In the genomic region with DNA sequence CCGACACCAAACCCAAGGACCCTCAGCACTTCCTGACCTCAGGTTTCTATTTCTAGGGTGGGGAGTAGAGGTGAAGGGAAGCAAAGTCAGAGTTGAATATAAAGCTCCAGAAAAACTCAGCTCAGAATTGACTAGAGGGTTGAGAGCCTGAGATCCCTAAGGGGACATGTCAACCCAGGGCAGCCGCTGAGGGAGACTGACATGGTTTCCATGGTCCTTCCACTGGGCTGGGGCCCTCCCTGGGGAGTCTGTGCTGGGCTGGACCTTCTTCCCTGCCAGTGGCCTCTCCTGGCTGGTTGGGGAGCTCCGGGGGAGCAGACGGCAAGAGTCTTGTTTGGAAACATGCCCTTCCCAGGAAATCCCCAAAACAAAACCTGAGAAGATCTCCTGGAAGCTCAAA, we compare ENCODE assay signal across 10 cellular contexts.
DNase-seq lines count a peak whose midpoint lies in the region; ATAC-seq and TF ChIP-seq lines count a peak whose summit lies in the region.
"Had no signal": no experiment of that assay in that cellular context is flagged by ENCODE, and none has a peak within 500 bp of the region (broad histone marks: within the 10 kb centered on the region; RNA-seq: fewer than 3 reads in every experiment).

No MANE protein-coding gene starts in this region.

- H3K4me1 ChIP-seq in CD4-positive, alpha-beta memory T cell (ENCODE audit: insufficient read depth, low read length): peaks cover 32% of the 10 kb centered on the region
- H3K4me1 ChIP-seq in heart left ventricle (peaks cover 0 to 82% (median 46%) of the 10 kb centered on the region in 12 donors), prostate gland (replicated peaks) (no peaks in the 10 kb centered on the region)

- ATAC-seq in heart left ventricle: no peak
- no peak for ATAC-seq in GM18511 (IDR thresholded peaks at IDR 0.05; ENCODE audit: unreplicated experiment)

- H3K4me1 Mint-ChIP-seq in CD4-positive, alpha-beta memory T cell: peaks cover 19 to 50% (median 30%) of the 10 kb centered on the region in 4 donors
- H3K4me1 Mint-ChIP-seq in T-helper 2 cell treated with Interferon-gamma antibody and Interleukin-4, amounts not matched to agents 5 μg/mL and 100 μg/mL, for 36 hours (ENCODE audit: low read depth): peaks cover 44% of the 10 kb centered on the region

- peak overlapping the region in 6 of 8 donors; percentile 77 to 94 (median 87) for H3K4me3 Mint-ChIP-seq in CD4-positive, alpha-beta memory T cell
- H3K4me3 Mint-ChIP-seq in T-helper 2 cell treated with Interferon-gamma antibody and Interleukin-4, amounts not matched to agents 5 μg/mL and 100 μg/mL, for 36 hours: peak overlapping the region; percentile 79

- peak overlapping the region; percentile 42 for H3K27ac ChIP-seq in CD4-positive, alpha-beta memory T cell (ENCODE audit: low read depth, low read length)
- H3K27ac ChIP-seq in heart left ventricle (peak overlapping the region; percentile 3 to 98 (median 60)), prostate gland (peak overlapping the region; percentile 30 to 41)

- no peak overlapping the region for H3K4me3 ChIP-seq in CD4-positive, alpha-beta memory T cell (ENCODE audit: low read length in 2 of 2)
- peak overlapping the region in 1 of 12 donors; percentile 48 for H3K4me3 ChIP-seq in heart left ventricle
- H3K4me3 ChIP-seq in prostate gland: no peak overlapping the region

- TF ChIP-seq POLR2A in heart left ventricle (IDR thresholded peaks at IDR 0.05): no peak
- TF ChIP-seq POLR2A in prostate gland (IDR thresholded peaks at IDR 0.05): no peak

- TF ChIP-seq CTCF in heart left ventricle (IDR thresholded peaks at IDR 0.05) (no peak), prostate gland (IDR thresholded peaks at IDR 0.05) (no peak)

- no peaks in the 10 kb centered on the region for H3K27me3 ChIP-seq in CD4-positive, alpha-beta memory T cell (ENCODE audit: insufficient read depth, low read length)
- H3K27me3 ChIP-seq in heart left ventricle (no peaks in the 10 kb centered on the region), prostate gland (replicated peaks; ENCODE audit: insufficient read depth) (no peaks in the 10 kb centered on the region)

- H3K27ac Mint-ChIP-seq in CD4-positive, alpha-beta memory T cell: peak overlapping the region; percentile 77 to 92 (median 88)
- H3K27ac Mint-ChIP-seq in T-helper 2 cell treated with Interferon-gamma antibody and Interleukin-4, amounts not matched to agents 5 μg/mL and 100 μg/mL, for 36 hours: peak overlapping the region; percentile 94

- no peaks in the 10 kb centered on the region for H3K36me3 ChIP-seq in CD4-positive, alpha-beta memory T cell (ENCODE audit: insufficient read depth, low read length)
- H3K36me3 ChIP-seq in heart left ventricle: no peaks in the 10 kb centered on the region
- H3K36me3 ChIP-seq in prostate gland: no peaks in the 10 kb centered on the region

- no peaks in the 10 kb centered on the region for H3K9me3 ChIP-seq in CD4-positive, alpha-beta memory T cell (ENCODE audit: control insufficient read depth in 1 of 2, low read length in 2 of 2)
- H3K9me3 ChIP-seq in heart left ventricle: no peaks in the 10 kb centered on the region
- no peaks in the 10 kb centered on the region for H3K9me3 ChIP-seq in prostate gland

- no peak for DNase-seq in CD4-positive, alpha-beta memory T cell
- no peak for DNase-seq in T-helper 2 cell treated with Interferon-gamma antibody and Interleukin-4, amounts not matched to agents 5 μg/mL and 100 μg/mL, for 36 hours (ENCODE audit: low spot score)
- peak in 4 of 5 donors; percentile 18 to 71 (median 40) for DNase-seq in heart left ventricle
- DNase-seq in prostate gland (ENCODE audit: low spot score): no peak
- no peak for DNase-seq in NCI-H1417 (lab: John Stamatoyannopoulos, UW)
- no peak for DNase-seq in NOMO-1 treated with dmso at 0.1 percent for 144 hours (lab: John Stamatoyannopoulos, UW; ENCODE audit: unreplicated experiment)
- no peak for DNase-seq in dermis blood vessel endothelial cell
- DNase-seq: DMS53, NCI-H524 treated with DMSO at 0.1 percent for 48 hours had no signal

- 39 to 54% (median 43%) methylated on average over 4 of the region's 4 CpGs for WGBS in heart left ventricle, 4 donors
- WGBS in prostate gland: 61% methylated on average over 4 of the region's 4 CpGs

- POLR2A ChIA-PET in CD4-positive, alpha-beta memory T cell (lab: Charles Lee; ENCODE audit: partially characterized antibody): no interaction called here

- CTCF ChIA-PET in CD4-positive, alpha-beta memory T cell (lab: Charles Lee; ENCODE audit: partially characterized antibody): interaction anchor here (1.1 to 2.3 kb wide), 2 partner anchors 419 to 426 kb away, joined by 3 to 11 read pairs; no protein-coding TSS in a partner anchor

- no peaks in the 10 kb centered on the region for H3K9me3 Mint-ChIP-seq in CD4-positive, alpha-beta memory T cell
- H3K9me3 Mint-ChIP-seq in T-helper 2 cell treated with Interferon-gamma antibody and Interleukin-4, amounts not matched to agents 5 μg/mL and 100 μg/mL, for 36 hours: no peaks in the 10 kb centered on the region

- H3K36me3 Mint-ChIP-seq in CD4-positive, alpha-beta memory T cell: no peaks in the 10 kb centered on the region
- no peaks in the 10 kb centered on the region for H3K36me3 Mint-ChIP-seq in T-helper 2 cell treated with Interferon-gamma antibody and Interleukin-4, amounts not matched to agents 5 μg/mL and 100 μg/mL, for 36 hours (ENCODE audit: low read depth)

- intact Hi-C loops in CD4-positive, alpha-beta memory T cell (cut with micrococcal nuclease): no loop called here
- intact Hi-C loops in heart left ventricle (cut with DNase I) (no loop called here), prostate gland (cut with DNase I) (no loop called here)

- H3K27me3 Mint-ChIP-seq in CD4-positive, alpha-beta memory T cell: no peaks in the 10 kb centered on the region
- no peaks in the 10 kb centered on the region for H3K27me3 Mint-ChIP-seq in T-helper 2 cell treated with Interferon-gamma antibody and Interleukin-4, amounts not matched to agents 5 μg/mL and 100 μg/mL, for 36 hours (ENCODE audit: low read depth)

Comparison
In these comparisons a context has a peak if more than half of its experiments do, and no peak if none do; other contexts are left out.
1. DNase-seq: peak in heart left ventricle (4 of 5); none in CD4-positive, alpha-beta memory T cell (0 of 5), T-helper 2 cell treated with Interferon-gamma antibody and Interleukin-4, amounts not matched to agents 5 μg/mL and 100 μg/mL, for 36 hours (single experiment), prostate gland (single experiment), NCI-H1417 (0 of 3), NOMO-1 treated with dmso at 0.1 percent for 144 hours (single experiment) and dermis blood vessel endothelial cell (single experiment).
2. Peak in every context shown above with its lines, with median percentiles within 50 percentile points of each other: H3K27ac ChIP-seq.